In genomic region chr9:34547960-34548603, GRCh38 we compare ENCODE assay signal across 8 cellular contexts. TPM values are rescaled to one million over a fixed set of nuclear protein-coding genes. Genes with fewer than 3 reads are reported as not detected.
A peak's percentile ranks its signal among the peaks of the same experiment; 100 is the strongest.
DNase-seq lines count a peak whose midpoint lies in the region; ATAC-seq and TF ChIP-seq lines count a peak whose summit lies in the region.

No MANE protein-coding gene starts in this region.

- H3K18ac ChIP-seq in neuronal stem cell (ENCODE audit: low read length) = no peak overlapping the region

- no peak overlapping the region for H3K14ac ChIP-seq in neuronal stem cell (ENCODE audit: low read length)

- no peaks in the 10 kb centered on the region for H3K36me3 ChIP-seq in A673 (ENCODE audit: insufficient read depth, low read length, poor library complexity, severe bottlenecking)
- peaks cover 7 to 34% of the 10 kb centered on the region in 2 donors for H3K36me3 ChIP-seq in neuronal stem cell (replicated peaks in 1 of 2; ENCODE audit: control insufficient read depth in 2 of 2, insufficient read depth in 2 of 2, low read length in 2 of 2)

- H2BK15ac ChIP-seq in neuronal stem cell (ENCODE audit: low read length) = no peak overlapping the region

- no peak overlapping the region for H3K9ac ChIP-seq in neuronal stem cell (ENCODE audit: low read depth, low read length, poor library complexity)

- no peaks in the 10 kb centered on the region for H3K4me1 Mint-ChIP-seq in activated T-cell treated with anti-CD3 and anti-CD28 coated beads, Interleukin-2, amount 50 U/mL, for 4 hours (ENCODE audit: low read depth)

- no peak overlapping the region for H3K23ac ChIP-seq in neuronal stem cell (ENCODE audit: low read depth, low read length, poor library complexity)

- intact Hi-C loops in A673 (cut with micrococcal nuclease; ENCODE audit: unreplicated experiment) = loop anchor here (1.0 to 5.0 kb wide), 4 partner anchors 43 to 216 kb away; no protein-coding TSS in a partner anchor

- no peak overlapping the region for H2BK5ac ChIP-seq in neuronal stem cell (ENCODE audit: low read length)

- no peak overlapping the region for H3K4me2 ChIP-seq in neuronal stem cell (ENCODE audit: insufficient read depth, low read length, poor library complexity, severe bottlenecking)

- ATAC-seq in activated T-cell treated with anti-CD3 and anti-CD28 coated beads, Interleukin-2, amount 50 U/mL, for 4 hours = peak; percentile 39 to 42
- ATAC-seq in HG03025 (IDR thresholded peaks at IDR 0.05; ENCODE audit: low FRiP score, unreplicated experiment) (no peak), HG03159 (IDR thresholded peaks at IDR 0.05; ENCODE audit: unreplicated experiment) (no peak)

- no peak overlapping the region for H3K4ac ChIP-seq in neuronal stem cell (ENCODE audit: low read length)

- CTCF ChIA-PET in A673 (lab: Charles Lee) = interaction anchor here (1.1 to 1.4 kb wide), 4 partner anchors 39 to 144 kb away, joined by 3 to 16 read pairs (median 9); no protein-coding TSS in a partner anchor

- DNase-seq in A673 (ENCODE audit: low spot score) (peak; percentile 57), NCI-H524 treated with DMSO at 0.1 percent for 48 hours (lab: John Stamatoyannopoulos, UW) (peak; percentile 17), foreskin melanocyte (peak; percentile 24), neuronal stem cell (ENCODE audit: low spot score) (peak; percentile 60)
- no peak for DNase-seq in activated T-cell treated with anti-CD3 and anti-CD28 coated beads, Interleukin-2, amount 50 U/mL, for 4 hours

- peaks cover 3% of the 10 kb centered on the region for H3K79me1 ChIP-seq in neuronal stem cell (ENCODE audit: low read depth, low read length)

- H2AK5ac ChIP-seq in neuronal stem cell (ENCODE audit: low read depth, low read length) = no peak overlapping the region

- no peak overlapping the region for H3K4me3 Mint-ChIP-seq in activated T-cell treated with anti-CD3 and anti-CD28 coated beads, Interleukin-2, amount 50 U/mL, for 4 hours

- H3K9me3 Mint-ChIP-seq in activated T-cell treated with anti-CD3 and anti-CD28 coated beads, Interleukin-2, amount 50 U/mL, for 4 hours = no peaks in the 10 kb centered on the region

- no peaks in the 10 kb centered on the region for H3K36me3 Mint-ChIP-seq in activated T-cell treated with anti-CD3 and anti-CD28 coated beads, Interleukin-2, amount 50 U/mL, for 4 hours (ENCODE audit: insufficient read depth)

- no TSS peak for BruUV-seq in A673 (replicated peaks; lab: Mats Ljungman, UMichigan)

- H4K8ac ChIP-seq in neuronal stem cell (ENCODE audit: low read depth, low read length) = no peak overlapping the region

- no peak overlapping the region for H2AFZ ChIP-seq in neuronal stem cell (ENCODE audit: low read length)

- H2BK12ac ChIP-seq in neuronal stem cell (ENCODE audit: low read length) = no peak overlapping the region

- POLR2A ChIA-PET in A673 (lab: Charles Lee; ENCODE audit: low non-redundant PET) = no interaction called here

- peak; percentile 91 for TF ChIP-seq CTCF in A673 (conservative IDR thresholded peaks at IDR 0.05; ENCODE audit: low read depth, low read length)
- peak; percentile 81 for TF ChIP-seq CTCF in GM12873 (IDR thresholded peaks at IDR 0.05; ENCODE audit: insufficient read depth, low read depth, low read length, missing control alignments)

- H3K27me3 ChIP-seq in A673 (replicated peaks; ENCODE audit: insufficient read depth, low read depth, low read length, poor library complexity) (no peaks in the 10 kb centered on the region), neuronal stem cell (ENCODE audit: control insufficient read depth in 3 of 3, insufficient read depth in 3 of 3, low read depth in 1 of 3, low read length in 3 of 3) (no peaks in the 10 kb centered on the region)

- H3K4me1 ChIP-seq in A673 (ENCODE audit: insufficient read depth, low read length, poor library complexity, severe bottlenecking) (no peaks in the 10 kb centered on the region), neuronal stem cell (ENCODE audit: control insufficient read depth in 2 of 2, insufficient read depth in 1 of 2, low read depth in 1 of 2, low read length in 2 of 2) (peaks cover 0 to 2% of the 10 kb centered on the region in 2 donors)

- no peak overlapping the region for H4K91ac ChIP-seq in neuronal stem cell (ENCODE audit: low read depth, low read length, poor library complexity)

- H3K4me3 ChIP-seq in A673 (ENCODE audit: low read depth, low read length, poor library complexity, severe bottlenecking) (no peak overlapping the region), neuronal stem cell (ENCODE audit: low read length in 2 of 2) (no peak overlapping the region)

- H2BK120ac ChIP-seq in neuronal stem cell (ENCODE audit: low read depth, low read length) = no peak overlapping the region

- no peak overlapping the region for H3K27ac ChIP-seq in A673 (ENCODE audit: low read depth, low read length, poor library complexity, severe bottlenecking)
- no peak overlapping the region for H3K27ac ChIP-seq in neuronal stem cell (replicated peaks; ENCODE audit: low read length)

- no CpG with 5 or more reads among the region's 13 CpGs for WGBS in neuronal stem cell (ENCODE audit: extremely low coverage in 2 of 2, insufficient read length in 2 of 2, insufficient replicate concordance in 1 of 2), 2 donors

- H3K9me3 ChIP-seq in A673 (ENCODE audit: low read depth, low read length, poor library complexity, severe bottlenecking) = no peaks in the 10 kb centered on the region
- no peaks in the 10 kb centered on the region for H3K9me3 ChIP-seq in neuronal stem cell (replicated peaks in 1 of 2; ENCODE audit: control insufficient read depth in 2 of 2, insufficient read depth in 1 of 2, low read depth in 1 of 2, low read length in 2 of 2)

- peaks cover 25% of the 10 kb centered on the region for H3K27me3 Mint-ChIP-seq in activated T-cell treated with anti-CD3 and anti-CD28 coated beads, Interleukin-2, amount 50 U/mL, for 4 hours (ENCODE audit: low read depth)

RNA-seq across cellular contexts. Expression of gene ENHO, which starts 25.3 kb away (rescaled TPM):
- 1.2 and 2.8 TPM in 2 replicates for total RNA-seq in A673 (2021)
- not detected for total RNA-seq in activated T-cell treated with anti-CD3 and anti-CD28 coated beads, Interleukin-2, amount 50 U/mL, for 4 hours
- polyA plus RNA-seq in neuronal stem cell (2013, experiment 1 of 2) = 18.0 TPM
- 16.3 TPM for polyA plus RNA-seq in neuronal stem cell (2013, experiment 2 of 2)

RNA-seq across cellular contexts. Expression of gene CNTFR, which starts 41.4 kb away (rescaled TPM):
- total RNA-seq in A673 (2021) = 3.7 and 4.5 TPM in 2 replicates
- under 1 TPM in 1 of 3 donors, not detected in 2; 0.18 TPM for total RNA-seq in activated T-cell treated with anti-CD3 and anti-CD28 coated beads, Interleukin-2, amount 50 U/mL, for 4 hours
- 127 TPM for polyA plus RNA-seq in neuronal stem cell (2013, experiment 1 of 2)
- 126 TPM for polyA plus RNA-seq in neuronal stem cell (2013, experiment 2 of 2)

Comparison
In these comparisons a context has a peak if more than half of its experiments do, and no peak if none do; other contexts are left out.
1. ATAC-seq: peak in activated T-cell treated with anti-CD3 and anti-CD28 coated beads, Interleukin-2, amount 50 U/mL, for 4 hours (2 of 2); none in HG03025 (single experiment) and HG03159 (single experiment).